1 cellular context compared by ENCODE assay signal in the genomic region with DNA sequence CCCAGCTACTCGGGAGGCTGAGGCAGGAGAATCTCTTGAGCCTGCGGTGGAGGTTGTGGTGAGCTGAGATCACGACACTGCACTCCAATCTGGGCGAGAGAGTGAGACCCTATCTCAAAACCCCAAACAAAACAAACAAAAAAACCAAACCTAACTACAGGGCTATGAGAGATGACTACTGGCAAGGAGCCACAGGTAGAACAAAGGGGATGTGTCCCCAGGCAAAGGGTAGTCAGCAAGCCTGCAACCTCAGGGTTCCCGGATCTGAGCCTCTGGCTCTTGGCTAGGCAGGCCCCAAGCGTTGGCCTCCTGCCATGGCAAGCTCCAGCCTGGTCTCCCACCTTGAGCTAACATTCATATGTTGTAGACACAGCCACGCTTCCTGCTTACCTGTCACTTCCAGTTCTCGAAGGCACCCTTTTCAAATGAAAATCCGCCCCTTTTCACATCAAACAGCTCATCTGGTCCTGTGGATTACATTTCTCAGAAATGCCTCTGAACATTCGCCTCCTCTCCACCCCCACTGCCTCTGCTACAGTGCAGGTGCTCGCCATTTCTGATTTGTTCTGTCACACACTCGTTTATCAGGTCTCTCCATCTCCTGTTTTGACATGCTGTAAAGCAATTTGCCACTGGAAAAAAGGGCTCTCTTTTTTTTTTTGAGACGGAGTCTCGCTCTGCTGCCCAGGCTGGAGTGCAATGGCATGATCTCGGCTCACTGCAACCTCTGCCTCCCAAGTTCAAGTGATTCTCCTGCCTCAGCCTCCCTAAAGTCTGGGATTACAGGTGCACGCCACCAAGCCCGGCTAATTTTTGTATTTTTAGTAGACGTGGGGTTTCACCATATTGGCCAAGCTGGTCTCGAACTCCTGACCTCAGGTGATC.
A peak's percentile ranks its signal among the peaks of the same experiment; 100 is the strongest.
TF ChIP-seq lines count a peak whose summit lies in the region.

No MANE protein-coding gene starts in this region.

TF ChIP-seq in HepG2, 621 proteins besides CTCF, POLR2A, EP300 and RAD21 (continued from another document and continues in another):
- TF ChIP-seq JARID2 (CRISPR knock-in tag; IDR thresholded peaks at IDR 0.05; ENCODE audit: insufficient replicate concordance) (no peak), HDAC1 (CRISPR knock-in tag; IDR thresholded peaks at IDR 0.05) (0 out of 2 replicates have a peak, but pooled peaks have one; percentile 30), TEF (CRISPR knock-in tag; IDR thresholded peaks at IDR 0.05) (no peak), ZC3H13 (CRISPR knock-in tag; IDR thresholded peaks at IDR 0.05) (no peak), U2AF2 (IDR thresholded peaks at IDR 0.05; ENCODE audit: low read depth, low read length) (no peak), MAX (IDR thresholded peaks at IDR 0.05) (peak; percentile 86), ZNF629 (CRISPR knock-in tag; conservative IDR thresholded peaks at IDR 0.05) (no peak; the same call in 1 of the 2 replicates), ZNF562 (CRISPR knock-in tag; IDR thresholded peaks at IDR 0.05; ENCODE audit: borderline replicate concordance) (no peak), GTF2F1 (IDR thresholded peaks at IDR 0.05; ENCODE audit: low read length) (no peak), HCFC1 (IDR thresholded peaks at IDR 0.05; ENCODE audit: low read depth, low read length) (no peak), ZNF101 (CRISPR knock-in tag; IDR thresholded peaks at IDR 0.05; ENCODE audit: borderline replicate concordance, low read depth) (no peak), RBFOX2 (IDR thresholded peaks at IDR 0.05; ENCODE audit: low read depth, low read length) (no peak), TFDP1 (CRISPR knock-in tag; IDR thresholded peaks at IDR 0.05; ENCODE audit: borderline replicate concordance) (peak; percentile 63; the same call in 1 of the 2 replicates), CBFB (CRISPR knock-in tag; IDR thresholded peaks at IDR 0.05) (peak; percentile 45; the same call in 1 of the 2 replicates), KLF11 (CRISPR knock-in tag; IDR thresholded peaks at IDR 0.05) (no peak; the same call in 1 of the 2 replicates), ZNF784 (CRISPR knock-in tag; IDR thresholded peaks at IDR 0.05; ENCODE audit: borderline replicate concordance) (no peak), ZNF619 (CRISPR knock-in tag; IDR thresholded peaks at IDR 0.05) (no peak), NFATC3 (CRISPR knock-in tag; IDR thresholded peaks at IDR 0.05) (no peak), SALL1 (CRISPR knock-in tag; IDR thresholded peaks at IDR 0.05) (peak; percentile 86), FOXK1 (CRISPR knock-in tag; IDR thresholded peaks at IDR 0.05; ENCODE audit: borderline replicate concordance, low read depth) (no peak), TBL1XR1 (IDR thresholded peaks at IDR 0.05; ENCODE audit: borderline replicate concordance, low read length, partially characterized antibody) (no peak), YEATS2 (CRISPR knock-in tag; IDR thresholded peaks at IDR 0.05; ENCODE audit: borderline replicate concordance) (no peak), TBX3 (IDR thresholded peaks at IDR 0.05; ENCODE audit: borderline replicate concordance) (no peak), ZBTB26 (CRISPR knock-in tag; IDR thresholded peaks at IDR 0.05; ENCODE audit: borderline replicate concordance) (peak; percentile 80; the same call in 1 of the 2 replicates), ZKSCAN1 (IDR thresholded peaks at IDR 0.05; ENCODE audit: low read length) (no peak), ARNTL (CRISPR knock-in tag; IDR thresholded peaks at IDR 0.05) (0 out of 2 replicates have a peak, but pooled peaks have one; percentile 31), THAP11 (CRISPR knock-in tag; IDR thresholded peaks at IDR 0.05) (no peak; the same call in 1 of the 2 replicates), ZNF335 (CRISPR knock-in tag; IDR thresholded peaks at IDR 0.05) (no peak), ZNF850 (CRISPR knock-in tag; conservative IDR thresholded peaks at IDR 0.05) (no peak), CBX1 (IDR thresholded peaks at IDR 0.05; ENCODE audit: low read depth) (peak; percentile 72), UBTF (CRISPR knock-in tag; IDR thresholded peaks at IDR 0.05) (peak; percentile 86), JUN (CRISPR knock-in tag; IDR thresholded peaks at IDR 0.05) (no peak), ZSCAN29 (CRISPR knock-in tag; conservative IDR thresholded peaks at IDR 0.05) (no peak), SRSF4 (IDR thresholded peaks at IDR 0.05; ENCODE audit: low read depth, low read length, poor library complexity, severe bottlenecking) (no peak), TFDP2 (CRISPR knock-in tag; IDR thresholded peaks at IDR 0.05) (no peak), ZBTB3 (CRISPR knock-in tag; IDR thresholded peaks at IDR 0.05; ENCODE audit: borderline replicate concordance, low read depth) (no peak), ETV6 (CRISPR knock-in tag; conservative IDR thresholded peaks at IDR 0.05) (no peak)
- TF ChIP-seq, protein P1, sequence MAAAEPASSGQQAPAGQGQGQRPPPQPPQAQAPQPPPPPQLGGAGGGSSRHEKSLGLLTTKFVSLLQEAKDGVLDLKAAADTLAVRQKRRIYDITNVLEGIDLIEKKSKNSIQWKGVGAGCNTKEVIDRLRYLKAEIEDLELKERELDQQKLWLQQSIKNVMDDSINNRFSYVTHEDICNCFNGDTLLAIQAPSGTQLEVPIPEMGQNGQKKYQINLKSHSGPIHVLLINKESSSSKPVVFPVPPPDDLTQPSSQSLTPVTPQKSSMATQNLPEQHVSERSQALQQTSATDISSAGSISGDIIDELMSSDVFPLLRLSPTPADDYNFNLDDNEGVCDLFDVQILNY (CRISPR knock-in tag; conservative IDR thresholded peaks at IDR 0.05): no peak
- TF ChIP-seq, protein P2, sequence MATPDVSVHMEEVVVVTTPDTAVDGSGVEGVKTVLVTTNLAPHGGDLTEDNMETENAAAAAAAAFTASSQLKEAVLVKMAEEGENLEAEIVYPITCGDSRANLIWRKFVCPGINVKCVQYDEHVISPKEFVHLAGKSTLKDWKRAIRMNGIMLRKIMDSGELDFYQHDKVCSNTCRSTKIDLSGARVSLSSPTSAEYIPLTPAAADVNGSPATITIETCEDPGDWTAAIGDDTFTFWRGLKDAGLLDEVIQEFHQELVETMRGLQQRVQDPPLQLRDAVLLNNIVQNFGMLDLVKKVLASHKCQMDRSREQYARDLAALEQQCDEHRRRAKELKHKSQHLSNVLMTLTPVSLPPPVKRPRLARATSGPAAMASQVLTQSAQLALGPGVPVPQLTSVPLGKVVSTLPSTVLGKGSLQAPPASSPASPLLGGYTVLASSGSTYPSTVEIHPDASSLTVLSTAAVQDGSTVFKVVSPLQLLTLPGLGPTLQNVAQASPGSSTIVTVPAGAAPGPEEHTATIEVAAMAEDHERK (CRISPR knock-in tag; IDR thresholded peaks at IDR 0.05; ENCODE audit: low read depth): no peak
- TF ChIP-seq, protein P3, sequence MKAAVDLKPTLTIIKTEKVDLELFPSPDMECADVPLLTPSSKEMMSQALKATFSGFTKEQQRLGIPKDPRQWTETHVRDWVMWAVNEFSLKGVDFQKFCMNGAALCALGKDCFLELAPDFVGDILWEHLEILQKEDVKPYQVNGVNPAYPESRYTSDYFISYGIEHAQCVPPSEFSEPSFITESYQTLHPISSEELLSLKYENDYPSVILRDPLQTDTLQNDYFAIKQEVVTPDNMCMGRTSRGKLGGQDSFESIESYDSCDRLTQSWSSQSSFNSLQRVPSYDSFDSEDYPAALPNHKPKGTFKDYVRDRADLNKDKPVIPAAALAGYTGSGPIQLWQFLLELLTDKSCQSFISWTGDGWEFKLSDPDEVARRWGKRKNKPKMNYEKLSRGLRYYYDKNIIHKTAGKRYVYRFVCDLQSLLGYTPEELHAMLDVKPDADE (CRISPR knock-in tag; IDR thresholded peaks at IDR 0.05): no peak
- TF ChIP-seq, protein P4, sequence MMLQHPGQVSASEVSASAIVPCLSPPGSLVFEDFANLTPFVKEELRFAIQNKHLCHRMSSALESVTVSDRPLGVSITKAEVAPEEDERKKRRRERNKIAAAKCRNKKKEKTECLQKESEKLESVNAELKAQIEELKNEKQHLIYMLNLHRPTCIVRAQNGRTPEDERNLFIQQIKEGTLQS (CRISPR knock-in tag; IDR thresholded peaks at IDR 0.05): no peak
- TF ChIP-seq, protein P5, sequence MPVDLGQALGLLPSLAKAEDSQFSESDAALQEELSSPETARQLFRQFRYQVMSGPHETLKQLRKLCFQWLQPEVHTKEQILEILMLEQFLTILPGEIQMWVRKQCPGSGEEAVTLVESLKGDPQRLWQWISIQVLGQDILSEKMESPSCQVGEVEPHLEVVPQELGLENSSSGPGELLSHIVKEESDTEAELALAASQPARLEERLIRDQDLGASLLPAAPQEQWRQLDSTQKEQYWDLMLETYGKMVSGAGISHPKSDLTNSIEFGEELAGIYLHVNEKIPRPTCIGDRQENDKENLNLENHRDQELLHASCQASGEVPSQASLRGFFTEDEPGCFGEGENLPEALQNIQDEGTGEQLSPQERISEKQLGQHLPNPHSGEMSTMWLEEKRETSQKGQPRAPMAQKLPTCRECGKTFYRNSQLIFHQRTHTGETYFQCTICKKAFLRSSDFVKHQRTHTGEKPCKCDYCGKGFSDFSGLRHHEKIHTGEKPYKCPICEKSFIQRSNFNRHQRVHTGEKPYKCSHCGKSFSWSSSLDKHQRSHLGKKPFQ (CRISPR knock-in tag; IDR thresholded peaks at IDR 0.05; ENCODE audit: insufficient replicate concordance): no peak
- TF ChIP-seq, protein P6, sequence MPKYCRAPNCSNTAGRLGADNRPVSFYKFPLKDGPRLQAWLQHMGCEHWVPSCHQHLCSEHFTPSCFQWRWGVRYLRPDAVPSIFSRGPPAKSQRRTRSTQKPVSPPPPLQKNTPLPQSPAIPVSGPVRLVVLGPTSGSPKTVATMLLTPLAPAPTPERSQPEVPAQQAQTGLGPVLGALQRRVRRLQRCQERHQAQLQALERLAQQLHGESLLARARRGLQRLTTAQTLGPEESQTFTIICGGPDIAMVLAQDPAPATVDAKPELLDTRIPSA (CRISPR knock-in tag; IDR thresholded peaks at IDR 0.05; ENCODE audit: borderline replicate concordance): no peak
